ENCODE assay signal across 28 cellular contexts in genomic region chr4:74125072-74125471, GRCh38. TPM values are rescaled to one million over a fixed set of nuclear protein-coding genes. Genes with fewer than 3 reads are reported as not detected.
"Had no signal": no experiment of that assay in that cellular context is flagged by ENCODE, and none has a peak within 500 bp of the region (broad histone marks: within the 10 kb centered on the region; RNA-seq: fewer than 3 reads in every experiment).

No MANE protein-coding gene starts in this region.

- H3K27ac ChIP-seq: dorsolateral prefrontal cortex, epithelial cell of prostate, gastrocnemius medialis, left ventricle myocardium inferior, lower lobe of right lung, ovary, psoas muscle, skin epidermis, thoracic aorta, tibial nerve, upper lobe of right lung, uterus had no signal

- H3K27ac Mint-ChIP-seq: natural killer cell; stimulated activated naive B cell treated with anti-CD40 and anti-IgM and Interleukin-4, amounts not matched to agents 10 μg/mL and 1 μg/mL and 100 μg/mL, for 72 hours; stimulated activated naive CD8-positive, alpha-beta T cell treated with anti-CD3 and anti-CD28 coated beads, Interleukin-15, Interleukin-2, amounts not matched to agents 100 ng/mL and 50 ng/mL, for 24 hours had no signal

- H3K4me1 ChIP-seq: gastrocnemius medialis, psoas muscle, tibial nerve, upper lobe of right lung, uterus had no signal

- ATAC-seq: esophagus mucosa; gastrocnemius medialis; left cardiac atrium; lower lobe of right lung; natural killer cell; psoas muscle; right cardiac atrium; stimulated activated naive B cell treated with anti-CD40 and anti-IgM and Interleukin-4, amounts not matched to agents 10 μg/mL and 1 μg/mL and 100 μg/mL, for 72 hours; upper lobe of right lung had no signal

- FAIRE-seq: colon, islet of Langerhans had no signal

- H3K27me3 ChIP-seq: dorsolateral prefrontal cortex, gastrocnemius medialis, ovary, tibial nerve, upper lobe of right lung, uterus had no signal

- H3K36me3 Mint-ChIP-seq: natural killer cell; stimulated activated naive B cell treated with anti-CD40 and anti-IgM and Interleukin-4, amounts not matched to agents 10 μg/mL and 1 μg/mL and 100 μg/mL, for 72 hours had no signal

- H3K4me3 ChIP-seq: dorsolateral prefrontal cortex, gastrocnemius medialis, left ventricle myocardium inferior, lower lobe of right lung, ovary, psoas muscle, skin epidermis, thoracic aorta, tibial nerve, upper lobe of right lung, uterus had no signal

- H3K9me3 Mint-ChIP-seq: natural killer cell had no signal

- H3K4me1 Mint-ChIP-seq: natural killer cell; stimulated activated naive B cell treated with anti-CD40 and anti-IgM and Interleukin-4, amounts not matched to agents 10 μg/mL and 1 μg/mL and 100 μg/mL, for 72 hours had no signal

- H3K36me3 ChIP-seq: gastrocnemius medialis, left ventricle myocardium inferior, lower lobe of right lung, ovary, thoracic aorta, tibial nerve, upper lobe of right lung, uterus had no signal

- H3K4me3 Mint-ChIP-seq: natural killer cell; stimulated activated naive B cell treated with anti-CD40 and anti-IgM and Interleukin-4, amounts not matched to agents 10 μg/mL and 1 μg/mL and 100 μg/mL, for 72 hours; stimulated activated naive CD8-positive, alpha-beta T cell treated with anti-CD3 and anti-CD28 coated beads, Interleukin-15, Interleukin-2, amounts not matched to agents 100 ng/mL and 50 ng/mL, for 24 hours had no signal

- DNase-seq: dorsolateral prefrontal cortex; effector CD4-positive, alpha-beta T cell; foreskin fibroblast; gastrocnemius medialis; head of caudate nucleus; left cardiac atrium; left ventricle myocardium inferior; lower lobe of right lung; natural killer cell; occipital lobe; ovary; posterior cingulate gyrus; psoas muscle; right cardiac atrium; stimulated activated CD4-positive, alpha-beta T cell treated with anti-CD3 and anti-CD28 coated beads, Interleukin-15, amount 100 ng/mL, for 24 hours; stimulated activated CD4-positive, alpha-beta T cell treated with anti-CD3 and anti-CD28 coated beads, Interleukin-2, amount 100 ng/mL, for 48 hours; stimulated activated naive B cell treated with anti-CD40 and anti-IgM and Interleukin-4, amounts not matched to agents 10 μg/mL and 1 μg/mL and 100 μg/mL, for 72 hours; upper lobe of right lung; uterus had no signal

- H3K9me3 ChIP-seq: gastrocnemius medialis, left ventricle myocardium inferior, lower lobe of right lung, ovary, psoas muscle, thoracic aorta, tibial nerve, upper lobe of right lung, uterus had no signal

RNA-seq across cellular contexts. Expression of gene CXCL2, which starts 26.1 kb away (rescaled TPM):
- polyA plus RNA-seq: neural cell had no signal
